In the genomic region with DNA sequence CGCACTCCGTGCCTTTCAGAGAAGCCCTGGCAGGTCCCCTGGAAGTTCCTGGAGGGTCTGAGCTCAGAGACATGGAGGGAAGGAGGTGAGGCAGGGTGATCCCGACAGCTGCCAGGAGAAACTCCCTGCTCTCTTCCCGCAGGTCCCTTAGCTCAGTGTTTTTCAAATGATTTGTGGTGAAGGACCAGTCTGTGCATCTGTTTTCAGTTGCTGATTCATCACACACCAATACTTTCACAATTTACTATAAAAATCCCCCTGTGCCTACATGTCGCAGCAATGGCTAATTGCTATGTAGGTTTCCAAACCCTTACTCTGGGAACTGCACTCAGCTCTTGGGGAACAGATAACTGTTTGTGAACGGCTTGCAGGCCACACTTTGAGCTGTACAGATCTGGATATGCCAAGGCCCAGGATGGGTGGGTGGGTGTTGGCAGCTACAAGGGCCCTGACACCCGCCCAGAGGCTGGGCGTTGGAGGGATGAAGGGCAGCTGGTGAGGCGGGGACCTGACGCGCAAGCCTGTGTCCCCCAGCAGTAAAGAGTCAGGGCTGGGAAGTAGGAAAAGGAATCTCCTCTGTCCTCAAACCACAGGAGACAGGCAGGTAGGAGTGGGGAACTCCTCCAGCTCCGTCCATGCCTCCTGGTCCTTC, we compare ENCODE assay signal across 13 cellular contexts. TPM values are rescaled to one million over a fixed set of nuclear protein-coding genes. Genes with fewer than 3 reads are reported as not detected.
DNase-seq lines count a peak whose midpoint lies in the region; ATAC-seq and TF ChIP-seq lines count a peak whose summit lies in the region.
"Had no signal": no experiment of that assay in that cellular context is flagged by ENCODE, and none has a peak within 500 bp of the region (broad histone marks: within the 10 kb centered on the region; RNA-seq: fewer than 3 reads in every experiment).

No MANE protein-coding gene starts in this region.

- ATAC-seq in activated CD4-positive, alpha-beta T cell treated with anti-CD3 and anti-CD28 coated beads for 36 hours = peak; percentile 55
- peak; percentile 54 for ATAC-seq in left ventricle myocardium superior
- ATAC-seq: natural killer cell had no signal

- no peak overlapping the region for H3K4me3 Mint-ChIP-seq in activated CD4-positive, alpha-beta T cell treated with anti-CD3 and anti-CD28 coated beads for 36 hours
- H3K4me3 Mint-ChIP-seq in type B pancreatic cell = no peak overlapping the region
- H3K4me3 Mint-ChIP-seq: central memory CD8-positive, alpha-beta T cell; natural killer cell; T-helper 1 cell treated with Interleukin-12 subunit alpha and Interleukin-12 subunit beta and Interleukin-4 antibody, amounts not matched to agents 30 μg/mL and 1 μg/mL, for 36 hours had no signal

- intact Hi-C loops in activated CD4-positive, alpha-beta T cell treated with anti-CD3 and anti-CD28 coated beads for 36 hours (cut with DNase I, micrococcal nuclease) = no loop called here
- intact Hi-C loops in left ventricle myocardium superior (cut with micrococcal nuclease) = no loop called here

- peak overlapping the region; percentile 77 for H3K27ac ChIP-seq in RWPE1

- POLR2A ChIA-PET in activated CD4-positive, alpha-beta T cell treated with anti-CD3 and anti-CD28 coated beads for 36 hours (lab: Charles Lee) = interaction anchor here (0.5 kb wide), 1 partner anchor 49 kb away, joined by 9 read pairs; no protein-coding TSS in a partner anchor
- POLR2A ChIA-PET in RWPE1 (lab: Yijun Ruan, JAX; ENCODE audit: low non-redundant PET) = interaction anchor here (0.9 kb wide), 1 partner anchor 20 kb away, joined by 3 read pairs; the partner anchor contains the start of gene EMP2

- peaks cover 11% of the 10 kb centered on the region for H3K27me3 Mint-ChIP-seq in activated CD4-positive, alpha-beta T cell treated with anti-CD3 and anti-CD28 coated beads for 36 hours
- H3K27me3 Mint-ChIP-seq in type B pancreatic cell = peaks cover 3% of the 10 kb centered on the region

- no peak for TF ChIP-seq CTCF in RWPE1 (conservative IDR thresholded peaks at IDR 0.05; ENCODE audit: low read depth)
- no peak for TF ChIP-seq CTCF in type B pancreatic cell (conservative IDR thresholded peaks at IDR 0.05)

- H3K9me3 Mint-ChIP-seq in activated CD4-positive, alpha-beta T cell treated with anti-CD3 and anti-CD28 coated beads for 36 hours (ENCODE audit: low read depth) = no peaks in the 10 kb centered on the region
- H3K9me3 Mint-ChIP-seq in type B pancreatic cell = no peaks in the 10 kb centered on the region
- H3K9me3 Mint-ChIP-seq: central memory CD8-positive, alpha-beta T cell; natural killer cell; T-helper 1 cell treated with Interleukin-12 subunit alpha and Interleukin-12 subunit beta and Interleukin-4 antibody, amounts not matched to agents 30 μg/mL and 1 μg/mL, for 36 hours had no signal

- H3K36me3 Mint-ChIP-seq in activated CD4-positive, alpha-beta T cell treated with anti-CD3 and anti-CD28 coated beads for 36 hours (ENCODE audit: low read depth) = no peaks in the 10 kb centered on the region
- H3K36me3 Mint-ChIP-seq in type B pancreatic cell = no peaks in the 10 kb centered on the region
- H3K36me3 Mint-ChIP-seq: natural killer cell had no signal

- H3K4me1 Mint-ChIP-seq in activated CD4-positive, alpha-beta T cell treated with anti-CD3 and anti-CD28 coated beads for 36 hours = no peaks in the 10 kb centered on the region
- no peaks in the 10 kb centered on the region for H3K4me1 Mint-ChIP-seq in type B pancreatic cell (ENCODE audit: unreplicated experiment)
- H3K4me1 Mint-ChIP-seq: central memory CD8-positive, alpha-beta T cell; natural killer cell had no signal

- no peak for DNase-seq in activated CD4-positive, alpha-beta T cell treated with anti-CD3 and anti-CD28 coated beads for 36 hours
- DNase-seq in activated CD4-positive, alpha-beta T cell treated with anti-CD3 and anti-CD28 coated beads, Interleukin-2, amount 50 U/mL, for 48 hours = no peak
- DNase-seq in RWPE1 (ENCODE audit: low spot score) = no peak
- DNase-seq in left ventricle myocardium superior = peak; percentile 58
- no peak for DNase-seq in type B pancreatic cell (ENCODE audit: extremely low spot score, unreplicated experiment)
- no peak for DNase-seq in stimulated activated naive CD4-positive, alpha-beta T cell treated with Interleukin-2 at 50 U/mL for 16 hours (lab: John Stamatoyannopoulos, UW)
- no peak for DNase-seq in superior temporal gyrus (ENCODE audit: extremely low spot score)
- no peak for DNase-seq in T-helper 9 cell
- DNase-seq: activated naive CD4-positive, alpha-beta T cell treated with Interleukin-2 at 50 U/mL for 16 hours; natural killer cell; NCI-H2107 had no signal

- no peak overlapping the region for H3K27ac Mint-ChIP-seq in activated CD4-positive, alpha-beta T cell treated with anti-CD3 and anti-CD28 coated beads for 36 hours
- peak overlapping the region; percentile 76 for H3K27ac Mint-ChIP-seq in type B pancreatic cell
- H3K27ac Mint-ChIP-seq: natural killer cell; T-helper 1 cell treated with Interleukin-12 subunit alpha and Interleukin-12 subunit beta and Interleukin-4 antibody, amounts not matched to agents 30 μg/mL and 1 μg/mL, for 36 hours had no signal

- CTCF ChIA-PET in activated CD4-positive, alpha-beta T cell treated with anti-CD3 and anti-CD28 coated beads for 36 hours (lab: Charles Lee) = interaction anchor here (0.6 kb wide), 1 partner anchor 338 kb away, joined by 3 read pairs; no protein-coding TSS in a partner anchor
- CTCF ChIA-PET in RWPE1 (lab: Yijun Ruan, JAX) = no interaction called here

RNA-seq across cellular contexts. Expression of gene EMP2, which starts 20.5 kb away (rescaled TPM):
- not detected for total RNA-seq in activated CD4-positive, alpha-beta T cell treated with anti-CD3 and anti-CD28 coated beads for 36 hours
- total RNA-seq in left ventricle myocardium superior (96.4 TPM), type B pancreatic cell (ENCODE audit: low replicate concordance) (36.3 and 57.9 TPM in 2 replicates)
- total RNA-seq: natural killer cell had no signal

Comparison
In these comparisons a context has a peak if more than half of its experiments do, and no peak if none do; other contexts are left out.
1. RNA of gene EMP2, which starts 20.5 kb away (total RNA-seq): 96.4 TPM in left ventricle myocardium superior (single experiment) and 36.3 to 57.9 TPM in type B pancreatic cell; not detected in activated CD4-positive, alpha-beta T cell treated with anti-CD3 and anti-CD28 coated beads for 36 hours; every median in the first group is over 10 times any median in the second.